ENCODE assay signal across 11 cellular contexts in the genomic region with DNA sequence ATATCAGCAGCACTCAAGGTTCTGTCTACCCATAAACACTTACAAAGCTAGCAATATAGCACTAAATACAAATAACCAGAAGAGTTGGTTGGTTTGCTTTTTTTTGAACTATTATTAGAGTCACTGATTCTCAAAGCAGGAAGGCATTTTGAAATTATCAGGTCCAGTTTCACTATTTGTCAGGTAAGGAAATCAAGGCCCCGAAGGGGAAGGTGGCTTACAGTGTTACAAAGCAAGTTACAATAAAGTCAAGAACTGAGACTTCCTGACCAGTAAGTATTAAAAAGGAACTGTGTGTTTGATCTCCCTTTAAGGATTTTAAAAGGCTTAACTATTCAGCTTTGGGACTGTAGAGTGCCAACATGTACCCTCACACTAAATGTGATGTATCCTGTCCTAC. TPM values are rescaled to one million over a fixed set of nuclear protein-coding genes. Genes with fewer than 3 reads are reported as not detected.
A peak's percentile ranks its signal among the peaks of the same experiment; 100 is the strongest.
DNase-seq lines count a peak whose midpoint lies in the region; ATAC-seq lines count a peak whose summit lies in the region.
"Had no signal": no experiment of that assay in that cellular context is flagged by ENCODE, and none has a peak within 500 bp of the region (broad histone marks: within the 10 kb centered on the region; RNA-seq: fewer than 3 reads in every experiment).

No MANE protein-coding gene starts in this region.

- H3K4me1 Mint-ChIP-seq in activated CD4-positive, alpha-beta T cell treated with anti-CD3 and anti-CD28 coated beads for 36 hours, result peaks cover 30% of the 10 kb centered on the region
- peaks cover 25% of the 10 kb centered on the region for H3K4me1 Mint-ChIP-seq in activated CD4-positive, alpha-beta T cell treated with anti-CD3 and anti-CD28 coated beads, Interleukin-2, amount 10 ng/mL, durations not matched to agents 7 days and 5 days
- peaks cover 22 to 23% of the 10 kb centered on the region in 2 donors for H3K4me1 Mint-ChIP-seq in natural killer cell treated with Interleukin-12 subunit alpha and Interleukin-12 subunit beta and Interleukin-15 and Interleukin-18, amount 100 ng/mL, for 72 hours (ENCODE audit: low read depth in 2 of 2)

- H3K9me3 ChIP-seq in SJCRH30 (replicated peaks), result no peaks in the 10 kb centered on the region

- ATAC-seq in activated CD4-positive, alpha-beta T cell treated with anti-CD3 and anti-CD28 coated beads for 36 hours, result peak; percentile 43
- ATAC-seq in GM21576 (IDR thresholded peaks at IDR 0.05; ENCODE audit: unreplicated experiment) (peak; percentile 82), HG03521 (IDR thresholded peaks at IDR 0.05; ENCODE audit: unreplicated experiment) (peak; percentile 39)
- ATAC-seq in natural killer cell treated with Interleukin-12 subunit alpha and Interleukin-12 subunit beta and Interleukin-15 and Interleukin-18, amount 100 ng/mL, for 72 hours, result peak; percentile 75 to 81
- ATAC-seq: left lobe of liver had no signal

- H3K9me3 Mint-ChIP-seq in activated CD4-positive, alpha-beta T cell treated with anti-CD3 and anti-CD28 coated beads for 36 hours (ENCODE audit: low read depth), result no peaks in the 10 kb centered on the region
- no peaks in the 10 kb centered on the region for H3K9me3 Mint-ChIP-seq in activated CD4-positive, alpha-beta T cell treated with anti-CD3 and anti-CD28 coated beads, Interleukin-2, amount 10 ng/mL, durations not matched to agents 7 days and 5 days
- no peaks in the 10 kb centered on the region for H3K9me3 Mint-ChIP-seq in natural killer cell treated with Interleukin-12 subunit alpha and Interleukin-12 subunit beta and Interleukin-15 and Interleukin-18, amount 100 ng/mL, for 72 hours

- H3K36me3 ChIP-seq in SJCRH30, result peaks cover 28% of the 10 kb centered on the region

- peaks cover 22% of the 10 kb centered on the region for H3K36me3 Mint-ChIP-seq in activated CD4-positive, alpha-beta T cell treated with anti-CD3 and anti-CD28 coated beads for 36 hours (ENCODE audit: low read depth)
- peaks cover 39% of the 10 kb centered on the region for H3K36me3 Mint-ChIP-seq in activated CD4-positive, alpha-beta T cell treated with anti-CD3 and anti-CD28 coated beads, Interleukin-2, amount 10 ng/mL, durations not matched to agents 7 days and 5 days (ENCODE audit: low read depth)
- peaks cover 12% of the 10 kb centered on the region for H3K36me3 Mint-ChIP-seq in natural killer cell treated with Interleukin-12 subunit alpha and Interleukin-12 subunit beta and Interleukin-15 and Interleukin-18, amount 100 ng/mL, for 72 hours

- H3K27me3 ChIP-seq in SJCRH30, result no peaks in the 10 kb centered on the region

- DNase-seq in activated CD4-positive, alpha-beta T cell treated with anti-CD3 and anti-CD28 coated beads for 36 hours, result no peak
- no peak for DNase-seq in activated CD4-positive, alpha-beta T cell treated with anti-CD3 and anti-CD28 coated beads, Interleukin-2, amount 10 ng/mL, durations not matched to agents 7 days and 5 days
- DNase-seq in natural killer cell treated with Interleukin-12 subunit alpha and Interleukin-12 subunit beta and Interleukin-15 and Interleukin-18, amount 100 ng/mL, for 72 hours (ENCODE audit: low spot score), result no peak
- DNase-seq in SJCRH30, result no peak
- DNase-seq in NAMALWA (ENCODE audit: low spot score), result no peak
- DNase-seq in ecto neural progenitor cell (ENCODE audit: low spot score), result no peak
- DNase-seq: NCI-H2081 treated with DMSO at 0.1 percent for 48 hours had no signal

- H3K4me3 ChIP-seq in SJCRH30, result no peak overlapping the region

- POLR2A ChIA-PET in activated CD4-positive, alpha-beta T cell treated with anti-CD3 and anti-CD28 coated beads for 36 hours (lab: Charles Lee), result no interaction called here
- POLR2A ChIA-PET in activated CD4-positive, alpha-beta T cell treated with anti-CD3 and anti-CD28 coated beads, Interleukin-2, amount 10 ng/mL, durations not matched to agents 7 days and 5 days (lab: Charles Lee), result interaction anchor here (0.7 kb wide), 1 partner anchor 11 kb away, joined by 3 read pairs; no protein-coding TSS in a partner anchor

- H3K4me1 ChIP-seq in SJCRH30, result no peaks in the 10 kb centered on the region

- no peak overlapping the region for H3K27ac ChIP-seq in SJCRH30
- H3K27ac ChIP-seq: HL-60 had no signal

- intact Hi-C loops in activated CD4-positive, alpha-beta T cell treated with anti-CD3 and anti-CD28 coated beads for 36 hours (cut with DNase I, micrococcal nuclease), result no loop called here

- CTCF ChIA-PET in activated CD4-positive, alpha-beta T cell treated with anti-CD3 and anti-CD28 coated beads for 36 hours (lab: Charles Lee), result interaction anchor here (1.1 to 2.4 kb wide), 2 partner anchors 9 to 204 kb away, joined by 3 to 6 read pairs; no protein-coding TSS in a partner anchor
- CTCF ChIA-PET in activated CD4-positive, alpha-beta T cell treated with anti-CD3 and anti-CD28 coated beads, Interleukin-2, amount 10 ng/mL, durations not matched to agents 7 days and 5 days (lab: Charles Lee), result no interaction called here

- no peaks in the 10 kb centered on the region for H3K27me3 Mint-ChIP-seq in activated CD4-positive, alpha-beta T cell treated with anti-CD3 and anti-CD28 coated beads for 36 hours
- no peaks in the 10 kb centered on the region for H3K27me3 Mint-ChIP-seq in activated CD4-positive, alpha-beta T cell treated with anti-CD3 and anti-CD28 coated beads, Interleukin-2, amount 10 ng/mL, durations not matched to agents 7 days and 5 days
- H3K27me3 Mint-ChIP-seq in natural killer cell treated with Interleukin-12 subunit alpha and Interleukin-12 subunit beta and Interleukin-15 and Interleukin-18, amount 100 ng/mL, for 72 hours, result no peaks in the 10 kb centered on the region

- H3K4me3 Mint-ChIP-seq in activated CD4-positive, alpha-beta T cell treated with anti-CD3 and anti-CD28 coated beads for 36 hours, result no peak overlapping the region
- H3K4me3 Mint-ChIP-seq in activated CD4-positive, alpha-beta T cell treated with anti-CD3 and anti-CD28 coated beads, Interleukin-2, amount 10 ng/mL, durations not matched to agents 7 days and 5 days, result no peak overlapping the region
- H3K4me3 Mint-ChIP-seq in natural killer cell treated with Interleukin-12 subunit alpha and Interleukin-12 subunit beta and Interleukin-15 and Interleukin-18, amount 100 ng/mL, for 72 hours, result peak overlapping the region; percentile 54

- peak overlapping the region; percentile 59 for H3K27ac Mint-ChIP-seq in activated CD4-positive, alpha-beta T cell treated with anti-CD3 and anti-CD28 coated beads for 36 hours
- H3K27ac Mint-ChIP-seq in activated CD4-positive, alpha-beta T cell treated with anti-CD3 and anti-CD28 coated beads, Interleukin-2, amount 10 ng/mL, durations not matched to agents 7 days and 5 days, result no peak overlapping the region
- H3K27ac Mint-ChIP-seq in natural killer cell treated with Interleukin-12 subunit alpha and Interleukin-12 subunit beta and Interleukin-15 and Interleukin-18, amount 100 ng/mL, for 72 hours, result peak overlapping the region; percentile 81 to 89

RNA-seq across cellular contexts. Expression of gene C5orf15, which starts 10.8 kb away (rescaled TPM):
- 10 to 100 TPM; 28.7 to 38.7 TPM for total RNA-seq in activated CD4-positive, alpha-beta T cell treated with anti-CD3 and anti-CD28 coated beads for 36 hours
- total RNA-seq in activated CD4-positive, alpha-beta T cell treated with anti-CD3 and anti-CD28 coated beads, Interleukin-2, amount 10 ng/mL, durations not matched to agents 7 days and 5 days, result 10 to 100 TPM; 21.9 to 32.7 TPM
- total RNA-seq in natural killer cell treated with Interleukin-12 subunit alpha and Interleukin-12 subunit beta and Interleukin-15 and Interleukin-18, amount 100 ng/mL, for 72 hours, result 10 to 100 TPM; 16.7 to 41.6 TPM
- 78.3 and 82.3 TPM in 2 replicates for total RNA-seq in SJCRH30 (2014; rRNA removed; shearing (Covaris generic))

RNA-seq across cellular contexts. Expression of gene VDAC1, which starts 47.2 kb away (rescaled TPM):
- total RNA-seq in activated CD4-positive, alpha-beta T cell treated with anti-CD3 and anti-CD28 coated beads for 36 hours, result 100 to 1,000 TPM; 482 to 486 TPM
- total RNA-seq in activated CD4-positive, alpha-beta T cell treated with anti-CD3 and anti-CD28 coated beads, Interleukin-2, amount 10 ng/mL, durations not matched to agents 7 days and 5 days, result 100 to 1,000 TPM; 184 to 208 TPM
- 100 to 1,000 TPM; 325 to 329 TPM for total RNA-seq in natural killer cell treated with Interleukin-12 subunit alpha and Interleukin-12 subunit beta and Interleukin-15 and Interleukin-18, amount 100 ng/mL, for 72 hours
- 324 and 340 TPM in 2 replicates for total RNA-seq in SJCRH30 (2014; rRNA removed; shearing (Covaris generic))
